2 cellular contexts compared by ENCODE assay signal in genomic region chr19:3163230-3163886, GRCh38.
TF ChIP-seq lines count a peak whose summit lies in the region.

No MANE protein-coding gene starts in this region.

TF ChIP-seq in HCT116, 20 proteins besides CTCF, POLR2A, EP300 and RAD21 (continued from another document):
- no peak for TF ChIP-seq REST (IDR thresholded peaks at IDR 0.05; ENCODE audit: low read depth)
- TF ChIP-seq CBX3 (IDR thresholded peaks at IDR 0.05; ENCODE audit: low read depth): no peak
- TF ChIP-seq ZFX (IDR thresholded peaks at IDR 0.05): no peak
- no peak for TF ChIP-seq SP1 (IDR thresholded peaks at IDR 0.05; ENCODE audit: low read depth)
- no peak for TF ChIP-seq SRF (IDR thresholded peaks at IDR 0.05; ENCODE audit: low read depth)

TF ChIP-seq in liver, 16 proteins besides CTCF, POLR2A, EP300 and RAD21 (continued from another document):
- TF ChIP-seq ZBTB33 (IDR thresholded peaks at IDR 0.05): no peak
- TF ChIP-seq EGR1 (IDR thresholded peaks at IDR 0.05; ENCODE audit: low read depth in 2 of 2): no peak
